Comparison of ENCODE assay signal across 13 cellular contexts in the genomic region with DNA sequence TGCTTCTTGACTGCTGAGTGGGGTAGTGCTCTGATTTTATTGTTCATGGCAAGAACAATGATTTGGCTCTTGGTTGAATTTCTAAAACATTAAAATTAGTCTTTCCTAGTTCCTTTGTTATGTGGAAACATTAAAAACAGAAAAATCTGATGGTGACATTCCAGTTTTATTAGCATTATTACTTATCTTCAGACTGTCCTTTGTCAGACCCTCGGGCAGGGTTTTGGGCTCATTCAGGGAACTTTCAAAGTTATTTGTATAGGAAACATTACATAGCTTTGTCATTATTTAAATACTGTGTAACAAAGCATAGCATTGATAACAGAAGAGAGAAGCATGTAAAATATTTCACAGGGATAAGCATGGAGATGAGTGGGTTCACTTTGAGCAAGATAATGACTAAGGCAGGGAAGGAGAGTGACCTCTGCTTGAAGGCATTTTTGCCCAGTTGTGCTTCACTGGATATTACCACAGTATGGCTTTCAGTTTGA.
A peak's percentile ranks its signal among the peaks of the same experiment; 100 is the strongest.
DNase-seq lines count a peak whose midpoint lies in the region; ATAC-seq and TF ChIP-seq lines count a peak whose summit lies in the region.
"Had no signal": no experiment of that assay in that cellular context is flagged by ENCODE, and none has a peak within 500 bp of the region (broad histone marks: within the 10 kb centered on the region; RNA-seq: fewer than 3 reads in every experiment).

No MANE protein-coding gene starts in this region.

- TF ChIP-seq CTCF in mammary epithelial cell (conservative IDR thresholded peaks at IDR 0.05 in 1 of 2, IDR thresholded peaks at IDR 0.05 in 1 of 2; ENCODE audit: extremely low read depth in 1 of 2, insufficient read depth in 1 of 2, low read depth in 1 of 2, low read length in 2 of 2) (no peak), breast epithelium (IDR thresholded peaks at IDR 0.05) (no peak), fibroblast of the aortic adventitia (IDR thresholded peaks at IDR 0.05; ENCODE audit: insufficient read depth, low read length) (no peak), chondrocyte (IDR thresholded peaks at IDR 0.05) (no peak), heart right ventricle (IDR thresholded peaks at IDR 0.05) (no peak)

- H3K4me1 ChIP-seq in mammary epithelial cell (ENCODE audit: insufficient read depth, low read length) (peaks cover 12% of the 10 kb centered on the region), breast epithelium (no peaks in the 10 kb centered on the region), heart right ventricle (peaks cover 0 to 25% (median 0%) of the 10 kb centered on the region in 9 donors)

- no peak overlapping the region for H3K9ac ChIP-seq in mammary epithelial cell (ENCODE audit: insufficient read depth, low read length)

- no peak for TF ChIP-seq POLR2A in breast epithelium (IDR thresholded peaks at IDR 0.05)

- H3K4me2 ChIP-seq in mammary epithelial cell (ENCODE audit: insufficient read depth, low read depth, low read length) = peak overlapping the region; percentile 15

- WGBS in mammary epithelial cell (ENCODE audit: low coverage, missing lambda C conversion rate) = 11% methylated on average over 1 of the region's 1 CpG
- WGBS in heart right ventricle, 2 donors = 63 to 65% methylated on average over 1 of the region's 1 CpG

- BruUV-seq in mammary epithelial cell (replicated peaks; lab: Mats Ljungman, UMichigan) = no TSS peak

- ATAC-seq in heart right ventricle = no peak
- ATAC-seq: activated CD8-positive, alpha-beta memory T cell treated with anti-CD3 and anti-CD28 coated beads, Interleukin-2, amount 10 ng/mL, durations not matched to agents 7 days and 5 days; esophagus mucosa had no signal

- H3K4me1 Mint-ChIP-seq in chondrocyte (ENCODE audit: low read depth) = peaks cover 5% of the 10 kb centered on the region
- H3K4me1 Mint-ChIP-seq: activated naive CD4-positive, alpha-beta T cell treated with anti-CD3 and anti-CD28 coated beads, Interleukin-2, amount 10 ng/mL, durations not matched to agents 7 days and 5 days had no signal

- peaks cover 4% of the 10 kb centered on the region for H3K36me3 ChIP-seq in mammary epithelial cell (ENCODE audit: insufficient read depth, low read length)
- H3K36me3 ChIP-seq in breast epithelium = no peaks in the 10 kb centered on the region
- no peaks in the 10 kb centered on the region for H3K36me3 ChIP-seq in heart right ventricle

- in situ Hi-C loops in mammary epithelial cell (cut with MboI; ENCODE audit: low sequenced_read_pairs in 2 of 2) (no loop called here), SK-MEL-5 (cut with HindIII; ENCODE audit: low pct_unique_long_range_greater_than_20kb, low sequenced_read_pairs) (no loop called here)

- dilution Hi-C loops in mammary epithelial cell (cut with HindIII; ENCODE audit: low sequenced_read_pairs) = no loop called here

- peaks cover 35% of the 10 kb centered on the region for H3K79me2 ChIP-seq in mammary epithelial cell (ENCODE audit: insufficient read depth, low read length)

- H4K20me1 ChIP-seq in mammary epithelial cell (ENCODE audit: insufficient read depth, low read length) = no peaks in the 10 kb centered on the region

- CTCF ChIA-PET in mammary epithelial cell (lab: Charles Lee; ENCODE audit: low non-redundant PET) = no interaction called here

- H3K9me3 ChIP-seq in mammary epithelial cell (replicated peaks; ENCODE audit: insufficient read depth, low read length) (no peaks in the 10 kb centered on the region), breast epithelium (no peaks in the 10 kb centered on the region), heart right ventricle (no peaks in the 10 kb centered on the region)

- H3K4me3 ChIP-seq in mammary epithelial cell (replicated peaks in 1 of 3; ENCODE audit: insufficient read depth in 1 of 3, low read depth in 2 of 3, low read length in 3 of 3) (no peak overlapping the region), breast epithelium (no peak overlapping the region), fibroblast of the aortic adventitia (ENCODE audit: low read depth, low read length) (no peak overlapping the region), heart right ventricle (no peak overlapping the region)

- no peak overlapping the region for H2AFZ ChIP-seq in mammary epithelial cell (ENCODE audit: low read depth, low read length)

- no peaks in the 10 kb centered on the region for H3K27me3 Mint-ChIP-seq in chondrocyte (ENCODE audit: low read depth)
- H3K27me3 Mint-ChIP-seq: activated CD8-positive, alpha-beta memory T cell treated with anti-CD3 and anti-CD28 coated beads, Interleukin-2, amount 10 ng/mL, durations not matched to agents 7 days and 5 days; activated naive CD4-positive, alpha-beta T cell treated with anti-CD3 and anti-CD28 coated beads, Interleukin-2, amount 10 ng/mL, durations not matched to agents 7 days and 5 days; memory B cell had no signal

- intact Hi-C loops in mammary epithelial cell (cut with micrococcal nuclease) = no loop called here
- intact Hi-C loops in breast epithelium (cut with DNase I; ENCODE audit: low total_unique reads) = loop anchor here (5.0 kb wide), 1 partner anchor 215 kb away; no protein-coding TSS in a partner anchor
- intact Hi-C loops in heart right ventricle (cut with DNase I) = no loop called here

- no peak overlapping the region for H3K27ac Mint-ChIP-seq in chondrocyte (ENCODE audit: unreplicated experiment)
- H3K27ac Mint-ChIP-seq: activated CD8-positive, alpha-beta memory T cell treated with anti-CD3 and anti-CD28 coated beads, Interleukin-2, amount 10 ng/mL, durations not matched to agents 7 days and 5 days; activated naive CD4-positive, alpha-beta T cell treated with anti-CD3 and anti-CD28 coated beads, Interleukin-2, amount 10 ng/mL, durations not matched to agents 7 days and 5 days; memory B cell had no signal

- H3K4me3 Mint-ChIP-seq in chondrocyte (ENCODE audit: unreplicated experiment) = no peak overlapping the region
- H3K4me3 Mint-ChIP-seq: activated CD8-positive, alpha-beta memory T cell treated with anti-CD3 and anti-CD28 coated beads, Interleukin-2, amount 10 ng/mL, durations not matched to agents 7 days and 5 days; activated naive CD4-positive, alpha-beta T cell treated with anti-CD3 and anti-CD28 coated beads, Interleukin-2, amount 10 ng/mL, durations not matched to agents 7 days and 5 days; memory B cell had no signal

- no peaks in the 10 kb centered on the region for H3K36me3 Mint-ChIP-seq in chondrocyte (ENCODE audit: low read depth)

- DNase-seq in mammary epithelial cell = peak; percentile 59
- no peak for DNase-seq in breast epithelium (ENCODE audit: low spot score in 2 of 2)
- DNase-seq in SK-MEL-5 (ENCODE audit: low read depth, low spot score) = peak; percentile 54
- DNase-seq in fibroblast of the aortic adventitia (ENCODE audit: low read depth) = peak; percentile 73
- DNase-seq in stromal cell of bone marrow (ENCODE audit: low read depth) = peak; percentile 6
- no peak for DNase-seq in chondrocyte (ENCODE audit: low spot score)
- DNase-seq in CD1c-positive myeloid dendritic cell (ENCODE audit: extremely low spot score) = no peak
- DNase-seq in heart right ventricle = no peak
- DNase-seq: activated CD8-positive, alpha-beta memory T cell treated with anti-CD3 and anti-CD28 coated beads, Interleukin-2, amount 10 ng/mL, durations not matched to agents 7 days and 5 days; activated naive CD4-positive, alpha-beta T cell treated with anti-CD3 and anti-CD28 coated beads, Interleukin-2, amount 10 ng/mL, durations not matched to agents 7 days and 5 days; MV-4-11 had no signal

- H3K27ac ChIP-seq in mammary epithelial cell (ENCODE audit: insufficient read depth, low read depth, low read length) = no peak overlapping the region
- H3K27ac ChIP-seq in breast epithelium = no peak overlapping the region
- no peak overlapping the region for H3K27ac ChIP-seq in heart right ventricle

- H3K9me3 Mint-ChIP-seq in chondrocyte (ENCODE audit: low read depth) = no peaks in the 10 kb centered on the region
- H3K9me3 Mint-ChIP-seq: activated naive CD4-positive, alpha-beta T cell treated with anti-CD3 and anti-CD28 coated beads, Interleukin-2, amount 10 ng/mL, durations not matched to agents 7 days and 5 days; memory B cell had no signal

- H3K27me3 ChIP-seq in mammary epithelial cell (ENCODE audit: insufficient read depth, low read length) = no peaks in the 10 kb centered on the region
- H3K27me3 ChIP-seq in breast epithelium = no peaks in the 10 kb centered on the region
- no peaks in the 10 kb centered on the region for H3K27me3 ChIP-seq in heart right ventricle

Comparison
In these comparisons a context has a peak if more than half of its experiments do, and no peak if none do; other contexts are left out.
1. DNase-seq: peak in mammary epithelial cell (single experiment), SK-MEL-5 (single experiment), fibroblast of the aortic adventitia (single experiment) and stromal cell of bone marrow (single experiment); none in breast epithelium (0 of 2), chondrocyte (single experiment), CD1c-positive myeloid dendritic cell (single experiment) and heart right ventricle (0 of 2).